Comparison of ENCODE assay signal across 8 cellular contexts in genomic region chr10:63268139-63268797, GRCh38.
DNase-seq lines count a peak whose midpoint lies in the region; ATAC-seq, FAIRE-seq and TF ChIP-seq lines count a peak whose summit lies in the region.

No MANE protein-coding gene starts in this region.

- peaks cover 99% of the 10 kb centered on the region for H3K79me2 ChIP-seq in GM23338 (replicated peaks; ENCODE audit: insufficient read depth)

- H3K4me3 ChIP-seq in A549 (peak overlapping the region; percentile 55), GM23338 (peak overlapping the region; percentile 67), fibroblast of villous mesenchyme (ENCODE audit: low read depth, low read length) (peak overlapping the region; percentile 82)

- H2AFZ ChIP-seq in GM23338 = no peak overlapping the region

- H3K9me3 Mint-ChIP-seq in GM23338 (no peaks in the 10 kb centered on the region), progenitor cell of endocrine pancreas (ENCODE audit: low read depth) (no peaks in the 10 kb centered on the region)

- H3K9me2 ChIP-seq in GM23338 (ENCODE audit: insufficient read depth) = no peaks in the 10 kb centered on the region

- peak overlapping the region; percentile 86 for H3K4me2 ChIP-seq in A549
- peak overlapping the region; percentile 72 for H3K4me2 ChIP-seq in GM23338

- POLR2A ChIA-PET in A549 (lab: Yijun Ruan, JAX) = interaction anchor here (0.6 to 2.4 kb wide), 9 partner anchors 12 to 362 kb away, joined by 3 to 17 read pairs (median 9); partner anchors contain the start of genes JMJD1C and REEP3

- no peak for FAIRE-seq in A549 (lab: Jason Lieb, UNC)

- H3K27ac Mint-ChIP-seq in GM23338 (peak overlapping the region; percentile 99), progenitor cell of endocrine pancreas (peak overlapping the region; percentile 100)

- no peaks in the 10 kb centered on the region for H3K4me1 Mint-ChIP-seq in GM23338
- H3K4me1 Mint-ChIP-seq in progenitor cell of endocrine pancreas (ENCODE audit: low read depth) = peaks cover 9% of the 10 kb centered on the region

- H3K36me3 Mint-ChIP-seq in GM23338 (ENCODE audit: low read depth) (peaks cover 14% of the 10 kb centered on the region; the same call in 2 of the 3 replicates), progenitor cell of endocrine pancreas (ENCODE audit: insufficient read depth) (no peaks in the 10 kb centered on the region)

- H3K9me3 ChIP-seq in A549 = no peaks in the 10 kb centered on the region

- H3K4me1 ChIP-seq in A549 (peaks cover 24% of the 10 kb centered on the region), GM23338 (ENCODE audit: insufficient read depth) (peaks cover 17% of the 10 kb centered on the region; the same call in 1 of the 2 replicates)

- TF ChIP-seq POLR2A in A549 (IDR thresholded peaks at IDR 0.05; ENCODE audit: low read length) = no peak

- WGBS in A549 (ENCODE audit: missing lambda C conversion rate) = under 1% methylated on average over 3 of the region's 3 CpGs

- H3K27me3 Mint-ChIP-seq in GM23338 (ENCODE audit: insufficient read depth, low read depth, poor library complexity) (no peaks in the 10 kb centered on the region), progenitor cell of endocrine pancreas (no peaks in the 10 kb centered on the region)

- TF ChIP-seq RAD21 in A549 (conservative IDR thresholded peaks at IDR 0.05 in 1 of 2, IDR thresholded peaks at IDR 0.05 in 1 of 2) = no peak

- peak overlapping the region; percentile 98 for H3K4me3 Mint-ChIP-seq in GM23338
- H3K4me3 Mint-ChIP-seq in progenitor cell of endocrine pancreas (ENCODE audit: low read depth) = peak overlapping the region; percentile 98

- no peaks in the 10 kb centered on the region for H3K36me3 ChIP-seq in GM23338 (ENCODE audit: insufficient read depth)

- no peaks in the 10 kb centered on the region for H3K27me3 ChIP-seq in GM23338 (ENCODE audit: insufficient read depth)

- CTCF ChIA-PET in A549 (lab: Yijun Ruan, JAX) = interaction anchor here (0.6 to 2.0 kb wide), 6 partner anchors 13 to 876 kb away, joined by 3 to 9 read pairs (median 4); no protein-coding TSS in a partner anchor

- DNase-seq in A549 (ENCODE audit: low read depth in 1 of 2, low spot score in 1 of 2) (peak in 1 of 2 experiments; percentile 64), GM23338 (ENCODE audit: low spot score) (peak; percentile 41), fibroblast of villous mesenchyme (ENCODE audit: low read depth) (peak; percentile 58), progenitor cell of endocrine pancreas (ENCODE audit: low spot score, unreplicated experiment) (no peak)
- DNase-seq in stimulated activated CD4-positive, alpha-beta T cell treated with anti-CD3 and anti-CD28 coated beads, Interleukin-15, amount 100 ng/mL, for 24 hours = no peak
- DNase-seq in activated CD4-positive, alpha-beta T cell treated with anti-CD3 and anti-CD28 coated beads for 48 hours = no peak
- no peak for DNase-seq in stimulated activated CD4-positive, alpha-beta T cell treated with anti-CD3 and anti-CD28 coated beads, Interleukin-2, amount 100 ng/mL, for 24 hours

- peak overlapping the region; percentile 78 to 89 for H3K27ac ChIP-seq in A549
- peak overlapping the region; percentile 97 for H3K27ac ChIP-seq in GM23338 (ENCODE audit: low read depth)
- H3K27ac ChIP-seq in VCaP = peak overlapping the region; percentile 87

- ATAC-seq in A549 = no peak
- ATAC-seq in GM23338 = no peak

- no peaks in the 10 kb centered on the region; the same call in 1 of the 2 replicates for H3F3A ChIP-seq in GM23338 (replicated peaks; ENCODE audit: low read depth)

- TF ChIP-seq CTCF in A549 (IDR thresholded peaks at IDR 0.05) = no peak
- no peak for TF ChIP-seq CTCF in GM23338 (conservative IDR thresholded peaks at IDR 0.05; ENCODE audit: low read depth in 2 of 2)
- TF ChIP-seq CTCF in VCaP (conservative IDR thresholded peaks at IDR 0.05) = no peak
- TF ChIP-seq CTCF in fibroblast of villous mesenchyme (IDR thresholded peaks at IDR 0.05; ENCODE audit: insufficient read depth, low read depth, low read length) = no peak
- no peak for TF ChIP-seq CTCF in progenitor cell of endocrine pancreas (IDR thresholded peaks at IDR 0.05; ENCODE audit: unreplicated experiment)

- peaks cover 4% of the 10 kb centered on the region; the same call in 1 of the 2 replicates for H4K20me1 ChIP-seq in GM23338 (replicated peaks; ENCODE audit: insufficient read depth)

- TF ChIP-seq EP300 in A549 (IDR thresholded peaks at IDR 0.05) = no peak

TF ChIP-seq in A549, 52 proteins besides CTCF, POLR2A, EP300 and RAD21:
- TF ChIP-seq FOXS1 (CRISPR knock-in tag; IDR thresholded peaks at IDR 0.05) (no peak), ZSCAN20 (CRISPR knock-in tag; IDR thresholded peaks at IDR 0.05) (no peak), EHF (CRISPR knock-in tag; IDR thresholded peaks at IDR 0.05) (no peak), RARB (CRISPR knock-in tag; IDR thresholded peaks at IDR 0.05) (no peak), RFX5 (IDR thresholded peaks at IDR 0.05) (no peak), KDM1A (IDR thresholded peaks at IDR 0.05; ENCODE audit: low read depth) (no peak), MYC (IDR thresholded peaks at IDR 0.05; ENCODE audit: borderline replicate concordance, low read length) (no peak), ZFP36 (IDR thresholded peaks at IDR 0.05; ENCODE audit: borderline replicate concordance, partially characterized antibody) (no peak), GATA3 (IDR thresholded peaks at IDR 0.05; ENCODE audit: borderline replicate concordance) (no peak), CHD4 (IDR thresholded peaks at IDR 0.05; ENCODE audit: borderline replicate concordance) (no peak), EHMT2 (IDR thresholded peaks at IDR 0.05; ENCODE audit: low read depth) (no peak), PHF8 (IDR thresholded peaks at IDR 0.05; ENCODE audit: borderline replicate concordance, low read depth) (no peak), TP53 (CRISPR knock-in tag; IDR thresholded peaks at IDR 0.05) (no peak)

TF ChIP-seq in GM23338, 12 proteins besides CTCF, POLR2A, EP300 and RAD21 (continues in another document):
- no peak for TF ChIP-seq ZNF462 (CRISPR knock-in tag; IDR thresholded peaks at IDR 0.05)
- TF ChIP-seq JUNB (IDR thresholded peaks at IDR 0.05; ENCODE audit: unreplicated experiment) = no peak
- no peak for TF ChIP-seq ZNF331 (CRISPR knock-in tag; IDR thresholded peaks at IDR 0.05; ENCODE audit: low read depth)
- TF ChIP-seq CREB1 (CRISPR knock-in tag; IDR thresholded peaks at IDR 0.05; ENCODE audit: low read depth) = no peak
- TF ChIP-seq EZH2 (IDR thresholded peaks at IDR 0.05; ENCODE audit: low read depth, unreplicated experiment) = no peak

Comparison
In these comparisons a context has a peak if more than half of its experiments do, and no peak if none do; other contexts are left out.
1. DNase-seq: peak in GM23338 (single experiment) and fibroblast of villous mesenchyme (single experiment); none in progenitor cell of endocrine pancreas (single experiment), stimulated activated CD4-positive, alpha-beta T cell treated with anti-CD3 and anti-CD28 coated beads, Interleukin-15, amount 100 ng/mL, for 24 hours (single experiment), activated CD4-positive, alpha-beta T cell treated with anti-CD3 and anti-CD28 coated beads for 48 hours (single experiment) and stimulated activated CD4-positive, alpha-beta T cell treated with anti-CD3 and anti-CD28 coated beads, Interleukin-2, amount 100 ng/mL, for 24 hours (0 of 2).
2. Peak in every context shown above with its lines, with median percentiles within 50 percentile points of each other: H3K27ac ChIP-seq and H3K4me3 ChIP-seq.